In the genomic region with DNA sequence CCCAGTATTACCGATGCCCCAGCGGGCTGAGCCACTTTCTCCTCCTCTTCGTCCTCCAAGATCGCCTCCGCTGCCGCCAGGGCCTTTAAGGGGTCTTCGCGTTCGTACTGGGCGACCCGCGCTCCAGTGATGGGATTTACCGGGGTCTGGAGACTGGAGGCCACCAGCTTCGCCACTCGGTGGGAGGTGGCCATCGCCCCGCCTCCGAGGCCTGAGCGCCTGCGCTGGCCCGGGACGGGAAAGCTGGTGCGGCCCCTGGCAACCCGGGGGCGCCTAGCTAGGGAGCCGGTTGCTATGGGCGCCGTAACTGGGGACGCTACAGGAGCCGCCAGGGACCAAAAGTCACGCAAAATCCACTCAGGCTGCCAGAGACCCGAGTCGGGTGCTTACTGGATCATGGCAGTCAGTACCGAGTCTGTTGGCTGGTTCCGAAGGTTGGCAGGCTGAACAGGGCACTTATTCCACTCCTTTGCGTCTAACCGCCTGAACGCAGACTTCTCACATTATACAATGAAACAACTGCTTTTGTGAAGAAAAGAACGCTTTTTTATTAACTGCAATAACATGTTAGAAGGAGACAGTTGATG, we compare ENCODE assay signal across 8 cellular contexts. TPM values are rescaled to one million over a fixed set of nuclear protein-coding genes. Genes with fewer than 3 reads are reported as not detected.
DNase-seq lines count a peak whose midpoint lies in the region; ATAC-seq and TF ChIP-seq lines count a peak whose summit lies in the region.

A gene with protein sequence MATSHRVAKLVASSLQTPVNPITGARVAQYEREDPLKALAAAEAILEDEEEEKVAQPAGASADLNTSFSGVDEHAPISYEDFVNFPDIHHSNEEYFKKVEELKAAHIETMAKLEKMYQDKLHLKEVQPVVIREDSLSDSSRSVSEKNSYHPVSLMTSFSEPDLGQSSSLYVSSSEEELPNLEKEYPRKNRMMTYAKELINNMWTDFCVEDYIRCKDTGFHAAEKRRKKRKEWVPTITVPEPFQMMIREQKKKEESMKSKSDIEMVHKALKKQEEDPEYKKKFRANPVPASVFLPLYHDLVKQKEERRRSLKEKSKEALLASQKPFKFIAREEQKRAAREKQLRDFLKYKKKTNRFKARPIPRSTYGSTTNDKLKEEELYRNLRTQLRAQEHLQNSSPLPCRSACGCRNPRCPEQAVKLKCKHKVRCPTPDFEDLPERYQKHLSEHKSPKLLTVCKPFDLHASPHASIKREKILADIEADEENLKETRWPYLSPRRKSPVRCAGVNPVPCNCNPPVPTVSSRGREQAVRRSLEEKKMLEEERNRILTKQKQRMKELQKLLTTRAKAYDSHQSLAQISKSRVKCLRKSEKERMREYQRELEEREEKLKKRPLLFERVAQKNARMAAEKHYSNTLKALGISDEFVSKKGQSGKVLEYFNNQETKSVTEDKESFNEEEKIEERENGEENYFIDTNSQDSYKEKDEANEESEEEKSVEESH (minus strand): TSS at position 213 of the 587 bp plus-strand sequence. CDS start 19 bp downstream, at position 194.

- POLR2A ChIA-PET in GM10248 (lab: Yijun Ruan, JAX) (interaction anchor here (1.0 kb wide), 1 partner anchor 9 kb away, joined by 3 read pairs; no protein-coding TSS in a partner anchor), SK-N-SH (lab: Yijun Ruan, JAX) (interaction anchor here (1.5 to 1.7 kb wide), 3 partner anchors 8 to 90 kb away, joined by 3 to 6 read pairs (median 5); no protein-coding TSS in a partner anchor)

- peak within 1 kb of the TSS; percentile 91 for H3K4me2 ChIP-seq in SK-N-SH

- no peaks in the 10 kb centered on the region for H4K20me1 ChIP-seq in SK-N-SH (ENCODE audit: insufficient read depth)

- peak within 1 kb of the TSS; percentile 91 for H2AFZ ChIP-seq in SK-N-SH (ENCODE audit: low read depth)

- H3K9me3 Mint-ChIP-seq in activated naive CD4-positive, alpha-beta T cell treated with anti-CD3 and anti-CD28 coated beads, Interleukin-2, amount 50 U/mL, for 72 hours: no peaks in the 10 kb centered on the region
- H3K9me3 Mint-ChIP-seq in glutamatergic neuron (ENCODE audit: unreplicated experiment): peaks cover 6% of the 10 kb centered on the region
- H3K9me3 Mint-ChIP-seq in osteocyte (ENCODE audit: unreplicated experiment): no peaks in the 10 kb centered on the region

- TF ChIP-seq EP300 in SK-N-SH (IDR thresholded peaks at IDR 0.05; ENCODE audit: borderline replicate concordance in 1 of 2, low read depth in 1 of 2, low read length in 1 of 2): no peak; a peak in 1 of 4 replicates

- H3K79me2 ChIP-seq in SK-N-SH (ENCODE audit: insufficient read depth): no peaks in the 10 kb centered on the region

- no peaks in the 10 kb centered on the region for H3K9me2 ChIP-seq in SK-N-SH

- no peak for TF ChIP-seq CTCF in GM10248 (IDR thresholded peaks at IDR 0.05; ENCODE audit: control extremely low read depth, extremely low read depth, low read depth, missing control alignments)
- no peak for TF ChIP-seq CTCF in SK-N-SH (IDR thresholded peaks at IDR 0.05)
- no peak for TF ChIP-seq CTCF in glutamatergic neuron (IDR thresholded peaks at IDR 0.05; ENCODE audit: partially characterized antibody, unreplicated experiment)
- TF ChIP-seq CTCF in osteocyte (IDR thresholded peaks at IDR 0.05): no peak
- TF ChIP-seq CTCF in thoracic aorta (IDR thresholded peaks at IDR 0.05): no peak

- peaks cover 0 to 6% of the 10 kb centered on the region in 2 donors for H3K36me3 Mint-ChIP-seq in activated naive CD4-positive, alpha-beta T cell treated with anti-CD3 and anti-CD28 coated beads, Interleukin-2, amount 50 U/mL, for 72 hours
- H3K36me3 Mint-ChIP-seq in glutamatergic neuron (ENCODE audit: unreplicated experiment) (no peaks in the 10 kb centered on the region), osteocyte (ENCODE audit: unreplicated experiment) (no peaks in the 10 kb centered on the region)

- H3K27me3 ChIP-seq in SK-N-SH (ENCODE audit: insufficient read depth) (no peaks in the 10 kb centered on the region), thoracic aorta (replicated peaks; ENCODE audit: insufficient read depth) (no peaks in the 10 kb centered on the region)

- peaks cover 3% of the 10 kb centered on the region for H3F3A ChIP-seq in SK-N-SH (replicated peaks; ENCODE audit: insufficient read depth)

- H3K36me3 ChIP-seq in SK-N-SH (replicated peaks in 1 of 2; ENCODE audit: control insufficient read depth in 1 of 2, insufficient read depth in 2 of 2, low read length in 1 of 2) (no peaks in the 10 kb centered on the region), thoracic aorta (no peaks in the 10 kb centered on the region)

- H3K27ac Mint-ChIP-seq in activated naive CD4-positive, alpha-beta T cell treated with anti-CD3 and anti-CD28 coated beads, Interleukin-2, amount 50 U/mL, for 72 hours: peak within 1 kb of the TSS; percentile 92 to 98
- peak within 1 kb of the TSS; percentile 98 for H3K27ac Mint-ChIP-seq in glutamatergic neuron (ENCODE audit: unreplicated experiment)
- peak within 1 kb of the TSS; percentile 89 for H3K27ac Mint-ChIP-seq in osteocyte (ENCODE audit: unreplicated experiment)

- H3K4me3 Mint-ChIP-seq in glutamatergic neuron (ENCODE audit: unreplicated experiment) (peak within 1 kb of the TSS; percentile 96), osteocyte (ENCODE audit: unreplicated experiment) (peak within 1 kb of the TSS; percentile 90)

- H3K4me1 ChIP-seq in SK-N-SH (ENCODE audit: control insufficient read depth in 1 of 2, insufficient read depth in 2 of 2, low read depth in 1 of 2, low read length in 1 of 2) (peaks cover 0 to 4% of the 10 kb centered on the region in 2 experiments; a peak in 1 of 4 replicates), thoracic aorta (ENCODE audit: control insufficient read depth in 1 of 2, low read depth in 2 of 2) (peaks cover 9 to 15% of the 10 kb centered on the region in 2 donors)

- 0% methylated on average over 8 of the region's 39 CpGs for WGBS in SK-N-SH (ENCODE audit: low lambda C conversion rate)

- DNase-seq in GM10248 (ENCODE audit: extremely low spot score): peak; percentile 92
- DNase-seq in NAMALWA (ENCODE audit: low spot score): peak; percentile 82
- peak; percentile 93 for DNase-seq in SK-N-SH
- peak; percentile 79 to 83 for DNase-seq in activated naive CD4-positive, alpha-beta T cell treated with anti-CD3 and anti-CD28 coated beads, Interleukin-2, amount 50 U/mL, for 72 hours (ENCODE audit: low spot score in 2 of 2)
- peak; percentile 93 for DNase-seq in glutamatergic neuron
- DNase-seq in osteocyte (ENCODE audit: extremely low spot score, unreplicated experiment): peak; percentile 95
- DNase-seq in thoracic aorta (ENCODE audit: low spot score): peak; percentile 56

- H3K4me3 ChIP-seq in SK-N-SH (ENCODE audit: low read depth in 2 of 2, low read length in 1 of 2): peak within 1 kb of the TSS; percentile 85 to 94
- H3K4me3 ChIP-seq in thoracic aorta: peak within 1 kb of the TSS; percentile 76

- TF ChIP-seq RAD21 in SK-N-SH (IDR thresholded peaks at IDR 0.05; ENCODE audit: low read length): no peak

- peak within 1 kb of the TSS; percentile 70 for H3K9ac ChIP-seq in SK-N-SH

- H3K27ac ChIP-seq in SK-N-SH (ENCODE audit: low read depth in 2 of 2, low read length in 1 of 2) (peak within 1 kb of the TSS; percentile 70 to 96), thoracic aorta (peak within 1 kb of the TSS; percentile 86 to 93)

- CTCF ChIA-PET in GM10248 (lab: Yijun Ruan, JAX) (interaction anchor here (0.8 to 2.4 kb wide), 4 partner anchors 18 to 28 kb away, joined by 3 to 7 read pairs (median 4); no protein-coding TSS in a partner anchor), SK-N-SH (lab: Yijun Ruan, JAX) (interaction anchor here (0.8 to 1.9 kb wide), 3 partner anchors 12 to 88 kb away, joined by 3 to 5 read pairs (median 4); no protein-coding TSS in a partner anchor)

- no peaks in the 10 kb centered on the region for H3K9me3 ChIP-seq in SK-N-SH
- H3K9me3 ChIP-seq in thoracic aorta: no peaks in the 10 kb centered on the region

- H3K27me3 Mint-ChIP-seq in glutamatergic neuron (ENCODE audit: unreplicated experiment) (peaks cover 3% of the 10 kb centered on the region), osteocyte (ENCODE audit: unreplicated experiment) (no peaks in the 10 kb centered on the region)

- peaks cover 2% of the 10 kb centered on the region for H3K4me1 Mint-ChIP-seq in glutamatergic neuron (ENCODE audit: low read depth, unreplicated experiment)
- H3K4me1 Mint-ChIP-seq in osteocyte (ENCODE audit: unreplicated experiment): peaks cover 15% of the 10 kb centered on the region

- ATAC-seq in HG02571 (IDR thresholded peaks at IDR 0.05; ENCODE audit: unreplicated experiment): peak; percentile 77
- peak; percentile 81 for ATAC-seq in activated naive CD4-positive, alpha-beta T cell treated with anti-CD3 and anti-CD28 coated beads, Interleukin-2, amount 50 U/mL, for 72 hours
- peak; percentile 79 for ATAC-seq in thoracic aorta (ENCODE audit: insufficient number of reproducible peaks, low FRiP score, low read depth)

TF ChIP-seq in SK-N-SH, 30 proteins besides CTCF, POLR2A, EP300 and RAD21 (continues in another document):
- TF ChIP-seq TEAD4 (IDR thresholded peaks at IDR 0.05; ENCODE audit: borderline replicate concordance, insufficient read depth): no peak
- TF ChIP-seq EZH2phosphoT487 (IDR thresholded peaks at IDR 0.05; ENCODE audit: borderline replicate concordance, low read depth): no peak
- TF ChIP-seq, protein P1, sequence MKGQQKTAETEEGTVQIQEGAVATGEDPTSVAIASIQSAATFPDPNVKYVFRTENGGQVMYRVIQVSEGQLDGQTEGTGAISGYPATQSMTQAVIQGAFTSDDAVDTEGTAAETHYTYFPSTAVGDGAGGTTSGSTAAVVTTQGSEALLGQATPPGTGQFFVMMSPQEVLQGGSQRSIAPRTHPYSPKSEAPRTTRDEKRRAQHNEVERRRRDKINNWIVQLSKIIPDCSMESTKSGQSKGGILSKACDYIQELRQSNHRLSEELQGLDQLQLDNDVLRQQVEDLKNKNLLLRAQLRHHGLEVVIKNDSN (IDR thresholded peaks at IDR 0.05; ENCODE audit: borderline replicate concordance, low read depth): no peak
- TF ChIP-seq, protein P2, sequence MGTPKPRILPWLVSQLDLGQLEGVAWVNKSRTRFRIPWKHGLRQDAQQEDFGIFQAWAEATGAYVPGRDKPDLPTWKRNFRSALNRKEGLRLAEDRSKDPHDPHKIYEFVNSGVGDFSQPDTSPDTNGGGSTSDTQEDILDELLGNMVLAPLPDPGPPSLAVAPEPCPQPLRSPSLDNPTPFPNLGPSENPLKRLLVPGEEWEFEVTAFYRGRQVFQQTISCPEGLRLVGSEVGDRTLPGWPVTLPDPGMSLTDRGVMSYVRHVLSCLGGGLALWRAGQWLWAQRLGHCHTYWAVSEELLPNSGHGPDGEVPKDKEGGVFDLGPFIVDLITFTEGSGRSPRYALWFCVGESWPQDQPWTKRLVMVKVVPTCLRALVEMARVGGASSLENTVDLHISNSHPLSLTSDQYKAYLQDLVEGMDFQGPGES (IDR thresholded peaks at IDR 0.05; ENCODE audit: low read depth, low read length): no peak

RNA-seq across cellular contexts. Expression of the gene that starts here (rescaled TPM):
- 0.90 and 1.2 TPM in 2 replicates for polyA plus RNA-seq in SK-N-SH (2012; rRNA removed)
- 0.81 and 1.3 TPM in 2 replicates for polyA plus RNA-seq in SK-N-SH (2012; cell fraction: cytosol; rRNA removed)
- 2.9 and 4.8 TPM in 2 replicates for polyA plus RNA-seq in SK-N-SH (2012; cell fraction: nucleus; rRNA removed)
- total RNA-seq in activated naive CD4-positive, alpha-beta T cell treated with anti-CD3 and anti-CD28 coated beads, Interleukin-2, amount 50 U/mL, for 72 hours: 10 to 100 TPM; 10.3 to 11.0 TPM
- total RNA-seq in glutamatergic neuron (ENCODE audit: unreplicated experiment): 13.4 TPM
- total RNA-seq in osteocyte: 2.7 and 3.2 TPM in 2 replicates
- 10 to 100 TPM in 1 of 2 donors, 1 to 10 TPM in 1; 4.6 to 13.8 TPM for total RNA-seq in thoracic aorta

Comparison
In these comparisons a context has a peak if more than half of its experiments do, and no peak if none do; other contexts are left out.
1. Peak in every context shown above with its lines: DNase-seq, ATAC-seq, H3K4me3 ChIP-seq and H3K27ac ChIP-seq.